In the genomic region with DNA sequence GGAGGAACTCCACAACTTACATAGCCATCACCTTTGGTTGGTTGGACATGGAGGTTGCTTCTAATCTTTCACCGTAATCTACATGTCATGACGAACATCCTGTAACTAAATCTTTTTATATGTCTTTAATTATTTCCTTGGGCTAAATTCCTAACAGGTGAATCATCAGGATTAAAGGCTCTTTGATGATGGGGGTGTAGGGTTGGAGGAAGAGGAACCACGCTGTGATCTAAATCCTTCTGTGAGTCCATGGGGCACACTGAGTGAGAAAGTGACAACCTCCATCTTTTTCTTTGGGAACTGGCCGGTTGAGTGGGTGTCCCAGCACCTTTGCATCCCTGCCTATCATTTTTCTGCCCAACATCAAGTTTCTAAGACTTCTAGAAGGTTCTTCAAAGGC, we compare ENCODE assay signal across 1 cellular context.
TF ChIP-seq lines count a peak whose summit lies in the region.

No MANE protein-coding gene starts in this region.

TF ChIP-seq in IMR-90, 13 proteins besides CTCF, POLR2A, EP300 and RAD21:
- TF ChIP-seq NFE2L2 (IDR thresholded peaks at IDR 0.05; ENCODE audit: low read depth, low read length) (no peak), CHD1 (IDR thresholded peaks at IDR 0.05; ENCODE audit: low read depth, low read length) (no peak), MAZ (IDR thresholded peaks at IDR 0.05; ENCODE audit: borderline replicate concordance, low read depth, low read length) (no peak), FOS (IDR thresholded peaks at IDR 0.05; ENCODE audit: low read depth, low read length) (no peak), BHLHE40 (IDR thresholded peaks at IDR 0.05; ENCODE audit: low read depth, low read length) (no peak)
- TF ChIP-seq, protein P1, sequence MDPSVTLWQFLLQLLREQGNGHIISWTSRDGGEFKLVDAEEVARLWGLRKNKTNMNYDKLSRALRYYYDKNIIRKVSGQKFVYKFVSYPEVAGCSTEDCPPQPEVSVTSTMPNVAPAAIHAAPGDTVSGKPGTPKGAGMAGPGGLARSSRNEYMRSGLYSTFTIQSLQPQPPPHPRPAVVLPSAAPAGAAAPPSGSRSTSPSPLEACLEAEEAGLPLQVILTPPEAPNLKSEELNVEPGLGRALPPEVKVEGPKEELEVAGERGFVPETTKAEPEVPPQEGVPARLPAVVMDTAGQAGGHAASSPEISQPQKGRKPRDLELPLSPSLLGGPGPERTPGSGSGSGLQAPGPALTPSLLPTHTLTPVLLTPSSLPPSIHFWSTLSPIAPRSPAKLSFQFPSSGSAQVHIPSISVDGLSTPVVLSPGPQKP (IDR thresholded peaks at IDR 0.05; ENCODE audit: borderline replicate concordance, low read depth, low read length), result no peak
TF ChIP-seq in IMR-90: peak in this region for 0.
